Comparison of ENCODE assay signal across 11 cellular contexts in genomic region chr17:45073414-45074070, GRCh38. TPM values are rescaled to one million over a fixed set of nuclear protein-coding genes. Genes with fewer than 3 reads are reported as not detected.
DNase-seq lines count a peak whose midpoint lies in the region; ATAC-seq, FAIRE-seq and TF ChIP-seq lines count a peak whose summit lies in the region.
"Had no signal": no experiment of that assay in that cellular context is flagged by ENCODE, and none has a peak within 500 bp of the region (broad histone marks: within the 10 kb centered on the region; RNA-seq: fewer than 3 reads in every experiment).

No MANE protein-coding gene starts in this region.

- peaks cover 4 to 9% of the 10 kb centered on the region in 2 experiments for H3K36me3 ChIP-seq in keratinocyte (ENCODE audit: control insufficient read depth in 2 of 2, extremely low read depth in 1 of 2, insufficient read depth in 2 of 2, low read length in 2 of 2)
- H3K36me3 ChIP-seq in vagina: peaks cover 0 to 14% of the 10 kb centered on the region in 2 donors

- H3K4me2 ChIP-seq in keratinocyte (ENCODE audit: control insufficient read depth, extremely low read depth, insufficient read depth, low read depth, low read length): no peak overlapping the region

- FAIRE-seq in keratinocyte (lab: Jason Lieb, UNC): no peak

- peak overlapping the region; percentile 38 for H3K27ac ChIP-seq in keratinocyte (ENCODE audit: control insufficient read depth, insufficient read depth, low read length)
- H3K27ac ChIP-seq in vagina: peak overlapping the region; percentile 72
- H3K27ac ChIP-seq: C4-2B had no signal

- CTCF ChIA-PET in activated CD4-positive, alpha-beta T cell treated with anti-CD3 and anti-CD28 coated beads, Interleukin-2, amount 10 ng/mL, durations not matched to agents 7 days and 5 days (lab: Charles Lee): interaction anchor here (0.9 to 1.7 kb wide), 2 partner anchors 10 to 62 kb away, joined by 4 to 10 read pairs; partner anchors contain the start of gene ACBD4

- POLR2A ChIA-PET in activated CD4-positive, alpha-beta T cell treated with anti-CD3 and anti-CD28 coated beads, Interleukin-2, amount 10 ng/mL, durations not matched to agents 7 days and 5 days (lab: Charles Lee): no interaction called here

- H3K27me3 ChIP-seq in keratinocyte (ENCODE audit: control insufficient read depth, extremely low read depth, insufficient read depth, low read length) (no peaks in the 10 kb centered on the region), vagina (no peaks in the 10 kb centered on the region)

- no peak for TF ChIP-seq POLR2A in vagina (IDR thresholded peaks at IDR 0.05)

- no peaks in the 10 kb centered on the region for H3K27me3 Mint-ChIP-seq in activated T-cell treated with anti-CD3 and anti-CD28 coated beads, Interleukin-2, amount 50 U/mL, for 72 hours (ENCODE audit: low read depth)
- H3K27me3 Mint-ChIP-seq in activated CD4-positive, alpha-beta T cell treated with anti-CD3 and anti-CD28 coated beads, Interleukin-2, amount 10 ng/mL, durations not matched to agents 7 days and 5 days: no peaks in the 10 kb centered on the region
- H3K27me3 Mint-ChIP-seq: progenitor cell of endocrine pancreas; stimulated activated memory B cell treated with anti-CD40 and anti-IgM and Interleukin-4, amounts not matched to agents 10 μg/mL and 1 μg/mL and 100 μg/mL, for 72 hours had no signal

- no peak for DNase-seq in activated T-cell treated with anti-CD3 and anti-CD28 coated beads, Interleukin-2, amount 50 U/mL, for 72 hours
- DNase-seq in activated T-cell treated with anti-CD3 and anti-CD28 coated beads for 4 hours (no peak), astrocyte of the spinal cord (ENCODE audit: low read depth, low spot score) (peak; percentile 76), keratinocyte (ENCODE audit: low read depth, low spot score) (no peak), vagina (ENCODE audit: extremely low spot score in 2 of 2) (peak in 1 of 2 donors; percentile 93)
- no peak for DNase-seq in stimulated activated CD4-positive, alpha-beta T cell treated with anti-CD3 and anti-CD28 coated beads, Interleukin-1b, Interleukin-23, amount 100 ng/mL, for 48 hours
- no peak for DNase-seq in activated CD4-positive, alpha-beta T cell treated with anti-CD3 and anti-CD28 coated beads, Interleukin-2, amount 10 ng/mL, durations not matched to agents 7 days and 5 days

- peaks cover 24% of the 10 kb centered on the region for H3K4me1 Mint-ChIP-seq in activated T-cell treated with anti-CD3 and anti-CD28 coated beads, Interleukin-2, amount 50 U/mL, for 72 hours (ENCODE audit: low read depth)
- peaks cover 18% of the 10 kb centered on the region for H3K4me1 Mint-ChIP-seq in activated CD4-positive, alpha-beta T cell treated with anti-CD3 and anti-CD28 coated beads, Interleukin-2, amount 10 ng/mL, durations not matched to agents 7 days and 5 days

- no peaks in the 10 kb centered on the region for H3K9me3 Mint-ChIP-seq in activated T-cell treated with anti-CD3 and anti-CD28 coated beads, Interleukin-2, amount 50 U/mL, for 72 hours
- H3K9me3 Mint-ChIP-seq in activated CD4-positive, alpha-beta T cell treated with anti-CD3 and anti-CD28 coated beads, Interleukin-2, amount 10 ng/mL, durations not matched to agents 7 days and 5 days: no peaks in the 10 kb centered on the region
- H3K9me3 Mint-ChIP-seq: stimulated activated memory B cell treated with anti-CD40 and anti-IgM and Interleukin-4, amounts not matched to agents 10 μg/mL and 1 μg/mL and 100 μg/mL, for 72 hours had no signal

- H3K27ac Mint-ChIP-seq in activated T-cell treated with anti-CD3 and anti-CD28 coated beads, Interleukin-2, amount 50 U/mL, for 72 hours: peak overlapping the region; percentile 38
- H3K27ac Mint-ChIP-seq in activated CD4-positive, alpha-beta T cell treated with anti-CD3 and anti-CD28 coated beads, Interleukin-2, amount 10 ng/mL, durations not matched to agents 7 days and 5 days: no peak overlapping the region
- H3K27ac Mint-ChIP-seq: progenitor cell of endocrine pancreas; stimulated activated memory B cell treated with anti-CD40 and anti-IgM and Interleukin-4, amounts not matched to agents 10 μg/mL and 1 μg/mL and 100 μg/mL, for 72 hours had no signal

- H3K4me3 ChIP-seq in astrocyte of the spinal cord (ENCODE audit: low read depth, low read length): no peak overlapping the region
- no peak overlapping the region for H3K4me3 ChIP-seq in keratinocyte (ENCODE audit: control insufficient read depth in 2 of 3, extremely low read depth in 1 of 3, insufficient read depth in 2 of 3, low read depth in 1 of 3, low read length in 3 of 3)
- H3K4me3 ChIP-seq in vagina: no peak overlapping the region

- dilution Hi-C loops in keratinocyte (cut with MboI; ENCODE audit: extremely low pct_ligation_motif_present, low sequenced_read_pairs): no loop called here

- intact Hi-C loops in vagina (cut with DNase I): no loop called here

- ATAC-seq in activated T-cell treated with anti-CD3 and anti-CD28 coated beads, Interleukin-2, amount 50 U/mL, for 72 hours (replicated peaks in 1 of 2): no peak
- ATAC-seq in GM21423 (IDR thresholded peaks at IDR 0.05; ENCODE audit: unreplicated experiment): no peak
- ATAC-seq: stimulated activated memory B cell treated with anti-CD40 and anti-IgM and Interleukin-4, amounts not matched to agents 10 μg/mL and 1 μg/mL and 100 μg/mL, for 72 hours had no signal

- peaks cover 2 to 13% of the 10 kb centered on the region in 2 donors for H3K36me3 Mint-ChIP-seq in activated T-cell treated with anti-CD3 and anti-CD28 coated beads, Interleukin-2, amount 50 U/mL, for 72 hours (ENCODE audit: insufficient read depth in 2 of 2)
- peaks cover 26% of the 10 kb centered on the region for H3K36me3 Mint-ChIP-seq in activated CD4-positive, alpha-beta T cell treated with anti-CD3 and anti-CD28 coated beads, Interleukin-2, amount 10 ng/mL, durations not matched to agents 7 days and 5 days (ENCODE audit: low read depth)

- TF ChIP-seq CTCF in astrocyte of the spinal cord (IDR thresholded peaks at IDR 0.05; ENCODE audit: low read depth, low read length): no peak
- no peak for TF ChIP-seq CTCF in keratinocyte (optimal IDR thresholded peaks at IDR 0.05 in 1 of 3, IDR thresholded peaks at IDR 0.05 in 1 of 3, conservative IDR thresholded peaks at IDR 0.05 in 1 of 3; ENCODE audit: extremely low read depth in 1 of 3, insufficient read depth in 2 of 3, low read length in 3 of 3)
- no peak for TF ChIP-seq CTCF in vagina (IDR thresholded peaks at IDR 0.05)

- peaks cover 23% of the 10 kb centered on the region for H3K4me1 ChIP-seq in keratinocyte (ENCODE audit: control insufficient read depth, extremely low read depth, insufficient read depth, low read length)
- peaks cover 78% of the 10 kb centered on the region for H3K4me1 ChIP-seq in vagina

- no peak overlapping the region for H3K9ac ChIP-seq in keratinocyte (ENCODE audit: control insufficient read depth, extremely low read depth, insufficient read depth, low read length)

- H3K9me1 ChIP-seq in keratinocyte (ENCODE audit: control insufficient read depth, extremely low read depth, insufficient read depth, low read length): peaks cover 6% of the 10 kb centered on the region

- no peak overlapping the region for H3K4me3 Mint-ChIP-seq in activated T-cell treated with anti-CD3 and anti-CD28 coated beads, Interleukin-2, amount 50 U/mL, for 72 hours
- H3K4me3 Mint-ChIP-seq in activated CD4-positive, alpha-beta T cell treated with anti-CD3 and anti-CD28 coated beads, Interleukin-2, amount 10 ng/mL, durations not matched to agents 7 days and 5 days: no peak overlapping the region
- H3K4me3 Mint-ChIP-seq: stimulated activated memory B cell treated with anti-CD40 and anti-IgM and Interleukin-4, amounts not matched to agents 10 μg/mL and 1 μg/mL and 100 μg/mL, for 72 hours had no signal

- in situ Hi-C loops in astrocyte of the spinal cord (cut with HindIII; ENCODE audit: low sequenced_read_pairs): no loop called here

- no peak overlapping the region for H2AFZ ChIP-seq in keratinocyte (ENCODE audit: control insufficient read depth, low read length)

- H4K20me1 ChIP-seq in keratinocyte (ENCODE audit: control insufficient read depth, extremely low read depth, insufficient read depth, low read length): peaks cover 7% of the 10 kb centered on the region

- no peaks in the 10 kb centered on the region for H3K9me3 ChIP-seq in keratinocyte (ENCODE audit: control insufficient read depth, low read depth, low read length)
- H3K9me3 ChIP-seq in vagina: no peaks in the 10 kb centered on the region

- H3K79me2 ChIP-seq in keratinocyte (ENCODE audit: control insufficient read depth, insufficient read depth, low read length): peaks cover 80% of the 10 kb centered on the region

RNA-seq across cellular contexts. Expression of gene NMT1, which starts 12.4 kb away (rescaled TPM):
- 100 to 1,000 TPM; 130 to 145 TPM for total RNA-seq in activated T-cell treated with anti-CD3 and anti-CD28 coated beads, Interleukin-2, amount 50 U/mL, for 72 hours
- polyA plus RNA-seq in keratinocyte: 75.9 to 101 TPM (median 92.3 TPM) in 3 replicates
- 239 TPM for polyA plus RNA-seq in keratinocyte (2011; ENCODE audit: low read depth)
- 47.2 and 55.5 TPM in 2 replicates for polyA plus RNA-seq in keratinocyte (2011; cell fraction: cytosol; rRNA removed)
- polyA plus RNA-seq in keratinocyte (2011; cell fraction: nucleus; rRNA removed): 59.9 and 68.3 TPM in 2 replicates
- polyA plus RNA-seq in keratinocyte (2012; ENCODE audit: low replicate concordance): 107 and 154 TPM in 2 replicates
- polyA minus RNA-seq in keratinocyte: 42.2 to 74.7 TPM (median 53.7 TPM) in 3 replicates
- 446 TPM for polyA minus RNA-seq in keratinocyte (2011; cell fraction: cytosol; rRNA and poly(A)+ RNA removed)
- polyA minus RNA-seq in keratinocyte (2011; cell fraction: nucleus; rRNA and poly(A)+ RNA removed): 32.5 and 42.7 TPM in 2 replicates
- total RNA-seq in vagina: 49.4 TPM
- 100 to 1,000 TPM; 118 to 138 TPM for total RNA-seq in activated CD4-positive, alpha-beta T cell treated with anti-CD3 and anti-CD28 coated beads, Interleukin-2, amount 10 ng/mL, durations not matched to agents 7 days and 5 days

RNA-seq across cellular contexts. Expression of gene DCAKD, which starts 22.1 kb away (rescaled TPM):
- 10 to 100 TPM; 42.0 to 59.2 TPM for total RNA-seq in activated T-cell treated with anti-CD3 and anti-CD28 coated beads, Interleukin-2, amount 50 U/mL, for 72 hours
- 18.7 to 27.6 TPM (median 22.8 TPM) in 3 replicates for polyA plus RNA-seq in keratinocyte
- 10.3 TPM for polyA plus RNA-seq in keratinocyte (2011; ENCODE audit: low read depth)
- 19.2 and 26.4 TPM in 2 replicates for polyA plus RNA-seq in keratinocyte (2011; cell fraction: cytosol; rRNA removed)
- 37.1 and 50.9 TPM in 2 replicates for polyA plus RNA-seq in keratinocyte (2011; cell fraction: nucleus; rRNA removed)
- 26.6 and 27.7 TPM in 2 replicates for polyA plus RNA-seq in keratinocyte (2012; ENCODE audit: low replicate concordance)
- 36.2 to 67.9 TPM (median 47.1 TPM) in 3 replicates for polyA minus RNA-seq in keratinocyte
- polyA minus RNA-seq in keratinocyte (2011; cell fraction: cytosol; rRNA and poly(A)+ RNA removed): 64.3 TPM
- 27.6 and 31.8 TPM in 2 replicates for polyA minus RNA-seq in keratinocyte (2011; cell fraction: nucleus; rRNA and poly(A)+ RNA removed)
- 54.5 TPM for total RNA-seq in vagina
- total RNA-seq in activated CD4-positive, alpha-beta T cell treated with anti-CD3 and anti-CD28 coated beads, Interleukin-2, amount 10 ng/mL, durations not matched to agents 7 days and 5 days: 10 to 100 TPM; 36.5 to 38.6 TPM

RNA-seq across cellular contexts. Expression of gene PLCD3, which starts 58.8 kb away (rescaled TPM):
- 1 to 10 TPM; 3.1 to 4.5 TPM for total RNA-seq in activated T-cell treated with anti-CD3 and anti-CD28 coated beads, Interleukin-2, amount 50 U/mL, for 72 hours
- polyA plus RNA-seq in keratinocyte: 53.3 to 86.4 TPM (median 75.7 TPM) in 3 replicates
- polyA plus RNA-seq in keratinocyte (2011; ENCODE audit: low read depth): 27.6 TPM
- polyA plus RNA-seq in keratinocyte (2011; cell fraction: cytosol; rRNA removed): 44.0 and 93.3 TPM in 2 replicates
- 46.4 and 64.5 TPM in 2 replicates for polyA plus RNA-seq in keratinocyte (2011; cell fraction: nucleus; rRNA removed)
- polyA plus RNA-seq in keratinocyte (2012; ENCODE audit: low replicate concordance): 32.9 and 85.2 TPM in 2 replicates
- 77.9 to 252 TPM (median 124 TPM) in 3 replicates for polyA minus RNA-seq in keratinocyte
- 136 TPM for polyA minus RNA-seq in keratinocyte (2011; cell fraction: cytosol; rRNA and poly(A)+ RNA removed)
- polyA minus RNA-seq in keratinocyte (2011; cell fraction: nucleus; rRNA and poly(A)+ RNA removed): 45.5 and 47.5 TPM in 2 replicates
- total RNA-seq in vagina: 34.1 TPM
- 1 to 10 TPM; 3.0 to 4.1 TPM for total RNA-seq in activated CD4-positive, alpha-beta T cell treated with anti-CD3 and anti-CD28 coated beads, Interleukin-2, amount 10 ng/mL, durations not matched to agents 7 days and 5 days
